28 cellular contexts compared by ENCODE assay signal in the genomic region with DNA sequence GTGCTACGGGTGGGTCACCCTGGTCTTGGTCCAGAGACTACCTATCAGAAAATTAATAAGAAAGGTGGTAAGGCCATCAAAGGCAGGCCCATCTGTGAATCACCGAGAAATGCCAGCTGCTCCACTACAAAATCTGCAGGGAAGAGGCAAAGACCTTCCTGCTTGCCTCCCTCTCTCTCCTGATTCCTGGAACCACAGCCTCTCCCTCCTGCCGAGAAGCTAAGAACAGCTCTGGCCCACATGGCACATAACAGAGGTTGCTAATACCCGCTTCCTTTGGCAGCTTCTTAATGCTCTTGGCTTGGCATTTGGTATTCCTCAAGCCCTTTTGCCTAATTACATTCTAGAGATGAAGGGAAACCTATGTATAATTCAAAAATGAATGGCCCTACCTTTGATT.
"Had no signal": no experiment of that assay in that cellular context is flagged by ENCODE, and none has a peak within 500 bp of the region (broad histone marks: within the 10 kb centered on the region; RNA-seq: fewer than 3 reads in every experiment).

No MANE protein-coding gene starts in this region.

- H3K27ac ChIP-seq: coronary artery, esophagus muscularis mucosa, heart right ventricle, lower lobe of right lung, neutrophil, parathyroid adenoma, psoas muscle, sigmoid colon, testis, tibial artery had no signal

- H3K27me3 Mint-ChIP-seq: memory B cell, type B pancreatic cell had no signal

- H3K36me3 ChIP-seq: esophagus muscularis mucosa, heart right ventricle, lower lobe of right lung, neutrophil, sigmoid colon, tibial artery had no signal

- H3K4me1 Mint-ChIP-seq: immature natural killer cell; memory B cell; naive B cell; neural crest cell; stimulated activated effector memory CD8-positive, alpha-beta T cell treated with anti-CD3 and anti-CD28 coated beads, Interleukin-12 subunit alpha, Interleukin-12 subunit beta, amount 100 ng/mL, for 72 hours had no signal

- H3K27ac Mint-ChIP-seq: immature natural killer cell; memory B cell; naive B cell; natural killer cell treated with Interleukin-12 subunit alpha and Interleukin-12 subunit beta and Interleukin-15 and Interleukin-18, amount 100 ng/mL, for 72 hours; stimulated activated effector memory CD8-positive, alpha-beta T cell treated with anti-CD3 and anti-CD28 coated beads, Interleukin-12 subunit alpha, Interleukin-12 subunit beta, amount 100 ng/mL, for 72 hours; type B pancreatic cell had no signal

- H3K9me3 ChIP-seq: esophagus muscularis mucosa, heart right ventricle, lower lobe of right lung, mucosa of descending colon, neutrophil, psoas muscle, sigmoid colon, testis, tibial artery had no signal

- H3K4me3 ChIP-seq: coronary artery, esophagus muscularis mucosa, heart right ventricle, lower lobe of right lung, mucosa of descending colon, psoas muscle, sigmoid colon, testis, tibial artery had no signal

- H3K4me1 ChIP-seq: lower lobe of right lung, parathyroid adenoma, psoas muscle, testis had no signal

- H3K27me3 ChIP-seq: neutrophil, sigmoid colon, testis, tibial artery had no signal

- H3K4me3 Mint-ChIP-seq: immature natural killer cell; memory B cell; naive B cell; natural killer cell treated with Interleukin-12 subunit alpha and Interleukin-12 subunit beta and Interleukin-15 and Interleukin-18, amount 100 ng/mL, for 72 hours; neural crest cell; stimulated activated effector memory CD8-positive, alpha-beta T cell treated with anti-CD3 and anti-CD28 coated beads, Interleukin-12 subunit alpha, Interleukin-12 subunit beta, amount 100 ng/mL, for 72 hours; type B pancreatic cell had no signal

- H3K9me3 Mint-ChIP-seq: natural killer cell treated with Interleukin-12 subunit alpha and Interleukin-12 subunit beta and Interleukin-15 and Interleukin-18, amount 100 ng/mL, for 72 hours had no signal

- DNase-seq: dermis blood vessel endothelial cell; effector memory CD4-positive, alpha-beta T cell; foreskin melanocyte; glutamatergic neuron; heart right ventricle; hippocampal formation; immature natural killer cell; left ventricle myocardium superior; lower lobe of right lung; mucosa of descending colon; naive B cell; psoas muscle; right cardiac atrium; sigmoid colon; stimulated activated CD4-positive, alpha-beta T cell treated with anti-CD3 and anti-CD28 coated beads, Interleukin-2, amount 100 ng/mL, for 24 hours; stimulated activated CD4-positive, alpha-beta T cell treated with anti-CD3 and anti-CD28 coated beads, Interleukin-4, amount 100 ng/mL, for 24 hours; stimulated activated naive CD8-positive, alpha-beta T cell treated with anti-CD3 and anti-CD28 coated beads, Interleukin-15, Interleukin-2, amounts not matched to agents 100 U/mL and 50 U/mL, for 24 hours; testis; tibial artery had no signal

- H3K36me3 Mint-ChIP-seq: immature natural killer cell; memory B cell; natural killer cell treated with Interleukin-12 subunit alpha and Interleukin-12 subunit beta and Interleukin-15 and Interleukin-18, amount 100 ng/mL, for 72 hours; stimulated activated effector memory CD8-positive, alpha-beta T cell treated with anti-CD3 and anti-CD28 coated beads, Interleukin-12 subunit alpha, Interleukin-12 subunit beta, amount 100 ng/mL, for 72 hours had no signal
